ENCODE assay signal across 17 cellular contexts in genomic region chr1:19258353-19258752, GRCh38. TPM values are rescaled to one million over a fixed set of nuclear protein-coding genes. Genes with fewer than 3 reads are reported as not detected.
DNase-seq lines count a peak whose midpoint lies in the region; ATAC-seq and TF ChIP-seq lines count a peak whose summit lies in the region.
"Had no signal": no experiment of that assay in that cellular context is flagged by ENCODE, and none has a peak within 500 bp of the region (broad histone marks: within the 10 kb centered on the region; RNA-seq: fewer than 3 reads in every experiment).

No MANE protein-coding gene starts in this region.

- peak overlapping the region; percentile 57 for H3K27ac ChIP-seq in RWPE1
- H3K27ac ChIP-seq: A549, KMS-11, SJCRH30 had no signal

- H3K9me3 Mint-ChIP-seq in activated T-cell treated with anti-CD3 and anti-CD28 coated beads, Interleukin-2, amount 50 U/mL, for 72 hours: no peaks in the 10 kb centered on the region
- no peaks in the 10 kb centered on the region for H3K9me3 Mint-ChIP-seq in dendritic cell treated with granulocyte-macrophage colony-stimulating factor and Interleukin-4, amounts not matched to agents 40 ng/mL and 50 ng/mL, for 4 days
- H3K9me3 Mint-ChIP-seq: GM23338 had no signal

- H3K27me3 Mint-ChIP-seq in activated T-cell treated with anti-CD3 and anti-CD28 coated beads, Interleukin-2, amount 50 U/mL, for 72 hours (ENCODE audit: low read depth): no peaks in the 10 kb centered on the region
- no peaks in the 10 kb centered on the region for H3K27me3 Mint-ChIP-seq in dendritic cell treated with granulocyte-macrophage colony-stimulating factor and Interleukin-4, amounts not matched to agents 40 ng/mL and 50 ng/mL, for 4 days

- CTCF ChIA-PET in RWPE1 (lab: Yijun Ruan, JAX): no interaction called here

- no peak for DNase-seq in activated T-cell treated with anti-CD3 and anti-CD28 coated beads, Interleukin-2, amount 50 U/mL, for 72 hours
- DNase-seq in activated T-cell treated with anti-CD3 and anti-CD28 coated beads for 4 hours: no peak
- no peak for DNase-seq in RWPE1 (ENCODE audit: low spot score)
- DNase-seq in HPDE6-E6E7 (ENCODE audit: extremely low spot score): no peak
- DNase-seq: DND-41, NCI-H1048, NCI-H1436 treated with DMSO at 0.1 percent for 48 hours, NCI-H2029 treated with DMSO at 0.1 percent for 48 hours, NCI-H2171 treated with DMSO at 0.1 percent for 48 hours, NCI-H748 treated with DMSO at 0.1 percent for 48 hours, RPMI8226, SJCRH30 had no signal

- peak overlapping the region in 1 of 2 donors; percentile 89 for H3K4me3 Mint-ChIP-seq in activated T-cell treated with anti-CD3 and anti-CD28 coated beads, Interleukin-2, amount 50 U/mL, for 72 hours
- no peak overlapping the region for H3K4me3 Mint-ChIP-seq in dendritic cell treated with granulocyte-macrophage colony-stimulating factor and Interleukin-4, amounts not matched to agents 40 ng/mL and 50 ng/mL, for 4 days
- H3K4me3 Mint-ChIP-seq: GM23338 had no signal

- POLR2A ChIA-PET in RWPE1 (lab: Yijun Ruan, JAX; ENCODE audit: low non-redundant PET): no interaction called here

- no peak for TF ChIP-seq CTCF in RWPE1 (conservative IDR thresholded peaks at IDR 0.05; ENCODE audit: low read depth)

- intact Hi-C loops in dendritic cell treated with granulocyte-macrophage colony-stimulating factor and Interleukin-4, amounts not matched to agents 40 ng/mL and 50 ng/mL, for 4 days (cut with micrococcal nuclease): no loop called here

- H3K4me1 Mint-ChIP-seq in activated T-cell treated with anti-CD3 and anti-CD28 coated beads, Interleukin-2, amount 50 U/mL, for 72 hours (ENCODE audit: low read depth): peaks cover 35% of the 10 kb centered on the region
- H3K4me1 Mint-ChIP-seq in dendritic cell treated with granulocyte-macrophage colony-stimulating factor and Interleukin-4, amounts not matched to agents 40 ng/mL and 50 ng/mL, for 4 days (ENCODE audit: low read depth): peaks cover 42% of the 10 kb centered on the region

- H3K36me3 Mint-ChIP-seq in activated T-cell treated with anti-CD3 and anti-CD28 coated beads, Interleukin-2, amount 50 U/mL, for 72 hours (ENCODE audit: insufficient read depth in 2 of 2): peaks cover 6 to 14% of the 10 kb centered on the region in 2 donors
- H3K36me3 Mint-ChIP-seq in dendritic cell treated with granulocyte-macrophage colony-stimulating factor and Interleukin-4, amounts not matched to agents 40 ng/mL and 50 ng/mL, for 4 days (ENCODE audit: low read depth): peaks cover 64% of the 10 kb centered on the region

- peak overlapping the region; percentile 86 for H3K27ac Mint-ChIP-seq in activated T-cell treated with anti-CD3 and anti-CD28 coated beads, Interleukin-2, amount 50 U/mL, for 72 hours
- peak overlapping the region; percentile 73 for H3K27ac Mint-ChIP-seq in dendritic cell treated with granulocyte-macrophage colony-stimulating factor and Interleukin-4, amounts not matched to agents 40 ng/mL and 50 ng/mL, for 4 days
- H3K27ac Mint-ChIP-seq: GM23338 had no signal

- ATAC-seq in activated T-cell treated with anti-CD3 and anti-CD28 coated beads, Interleukin-2, amount 50 U/mL, for 72 hours (replicated peaks in 1 of 2): no peak
- no peak for ATAC-seq in SK-N-SH treated with all-trans-retinoic acid at 6 μM for 48 hours
- ATAC-seq: A549, GM23338 had no signal

TF ChIP-seq in SK-N-SH treated with all-trans-retinoic acid at 6 μM for 48 hours, 23 proteins besides CTCF, POLR2A, EP300 and RAD21:
- TF ChIP-seq SNAI2 (CRISPR knock-in tag; IDR thresholded peaks at IDR 0.05) (no peak), ZNF565 (CRISPR knock-in tag; conservative IDR thresholded peaks at IDR 0.05; ENCODE audit: low read depth) (no peak), POU6F1 (CRISPR knock-in tag; IDR thresholded peaks at IDR 0.05; ENCODE audit: borderline replicate concordance, low read depth) (no peak), ISL1 (CRISPR knock-in tag; IDR thresholded peaks at IDR 0.05) (no peak), ZFP30 (CRISPR knock-in tag; IDR thresholded peaks at IDR 0.05) (no peak)

RNA-seq across cellular contexts. Expression of gene MRTO4, which starts 6.7 kb away (rescaled TPM):
- total RNA-seq in activated T-cell treated with anti-CD3 and anti-CD28 coated beads, Interleukin-2, amount 50 U/mL, for 72 hours: 10 to 100 TPM; 43.7 to 52.7 TPM

RNA-seq across cellular contexts. Expression of gene EMC1, which starts 7.0 kb away (rescaled TPM):
- 10 to 100 TPM; 36.5 to 38.5 TPM for total RNA-seq in activated T-cell treated with anti-CD3 and anti-CD28 coated beads, Interleukin-2, amount 50 U/mL, for 72 hours

RNA-seq across cellular contexts. Expression of gene AKR7A3, which starts 30.2 kb away (rescaled TPM):
- total RNA-seq in activated T-cell treated with anti-CD3 and anti-CD28 coated beads, Interleukin-2, amount 50 U/mL, for 72 hours: under 1 TPM; 0.35 to 0.46 TPM

RNA-seq across cellular contexts. Expression of gene UBR4, which starts 48.3 kb away (rescaled TPM):
- total RNA-seq in activated T-cell treated with anti-CD3 and anti-CD28 coated beads, Interleukin-2, amount 50 U/mL, for 72 hours: 100 to 1,000 TPM; 208 to 215 TPM

RNA-seq across cellular contexts. Expression of gene AKR7A2, which starts 53.6 kb away (rescaled TPM):
- total RNA-seq in activated T-cell treated with anti-CD3 and anti-CD28 coated beads, Interleukin-2, amount 50 U/mL, for 72 hours: 10 to 100 TPM; 31.8 to 41.7 TPM
